In the genomic region with DNA sequence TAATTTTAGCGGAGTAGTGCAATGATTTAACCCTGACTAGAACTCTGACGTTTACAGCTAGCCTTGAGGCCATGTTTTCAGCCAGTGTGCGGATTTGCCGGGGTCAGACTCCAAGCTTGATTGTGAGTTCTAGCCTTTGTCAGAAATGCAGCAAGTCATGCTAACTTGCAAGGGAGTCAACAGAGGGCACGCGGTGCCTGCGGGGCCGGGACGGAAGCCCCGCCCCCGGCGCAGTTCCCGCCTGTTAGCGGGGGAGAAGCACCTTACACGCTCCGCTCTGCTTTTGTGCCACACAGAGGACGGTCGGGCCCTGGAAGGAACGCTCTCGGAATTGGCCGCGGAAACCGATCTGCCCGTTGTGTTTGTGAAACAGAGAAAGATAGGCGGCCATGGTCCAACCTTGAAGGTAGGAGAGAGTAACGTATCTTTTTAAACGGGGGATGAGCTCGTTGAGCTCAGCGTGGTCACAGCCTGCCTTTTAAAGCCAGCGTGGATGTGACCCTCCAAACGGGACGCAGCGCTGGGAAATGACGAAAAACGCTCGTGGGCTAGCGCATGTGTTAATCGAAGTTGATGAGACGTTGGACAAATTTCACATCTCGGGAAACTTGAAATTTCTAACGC, we compare ENCODE assay signal across 1 cellular context.
TF ChIP-seq lines count a peak whose summit lies in the region.

No MANE protein-coding gene starts in this region.

TF ChIP-seq in HEK293, 187 proteins besides CTCF, POLR2A, EP300 and RAD21 (continued from another document and continues in another):
- 0 out of 2 replicates have a peak, but pooled peaks have one; percentile 29 for TF ChIP-seq EGR2 (tag by site-specific recombination; IDR thresholded peaks at IDR 0.05; ENCODE audit: low read depth)
- TF ChIP-seq ZNF623 (tag by site-specific recombination; IDR thresholded peaks at IDR 0.05), result 0 out of 2 replicates have a peak, but pooled peaks have one; percentile 13
- TF ChIP-seq ZNF610 (tag by site-specific recombination; IDR thresholded peaks at IDR 0.05; ENCODE audit: borderline replicate concordance), result peak; percentile 90
- peak; percentile 96 for TF ChIP-seq ZNF600 (tag by site-specific recombination; IDR thresholded peaks at IDR 0.05)
- no peak for TF ChIP-seq ZNF391 (tag by site-specific recombination; IDR thresholded peaks at IDR 0.05; ENCODE audit: borderline replicate concordance, low read depth)
- no peak for TF ChIP-seq ZNF777 (tag by site-specific recombination; IDR thresholded peaks at IDR 0.05; ENCODE audit: borderline replicate concordance)
- TF ChIP-seq ZNF24 (tag by site-specific recombination; IDR thresholded peaks at IDR 0.05), result peak; percentile 55; the same call in 1 of the 2 replicates
- TF ChIP-seq, protein P1, sequence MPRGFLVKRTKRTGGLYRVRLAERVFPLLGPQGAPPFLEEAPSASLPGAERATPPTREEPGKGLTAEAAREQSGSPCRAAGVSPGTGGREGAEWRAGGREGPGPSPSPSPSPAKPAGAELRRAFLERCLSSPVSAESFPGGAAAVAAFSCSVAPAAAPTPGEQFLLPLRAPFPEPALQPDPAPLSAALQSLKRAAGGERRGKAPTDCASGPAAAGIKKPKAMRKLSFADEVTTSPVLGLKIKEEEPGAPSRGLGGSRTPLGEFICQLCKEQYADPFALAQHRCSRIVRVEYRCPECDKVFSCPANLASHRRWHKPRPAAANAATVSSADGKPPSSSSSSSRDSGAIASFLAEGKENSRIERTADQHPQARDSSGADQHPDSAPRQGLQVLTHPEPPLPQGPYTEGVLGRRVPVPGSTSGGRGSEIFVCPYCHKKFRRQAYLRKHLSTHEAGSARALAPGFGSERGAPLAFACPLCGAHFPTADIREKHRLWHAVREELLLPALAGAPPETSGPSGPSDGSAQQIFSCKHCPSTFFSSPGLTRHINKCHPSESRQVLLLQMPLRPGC (tag by site-specific recombination; IDR thresholded peaks at IDR 0.05), result peak; percentile 71
- peak; percentile 66 for TF ChIP-seq ZBTB48 (tag by site-specific recombination; IDR thresholded peaks at IDR 0.05)
- TF ChIP-seq GLIS1 (tag by site-specific recombination; IDR thresholded peaks at IDR 0.05), result peak; percentile 61; the same call in 1 of the 2 replicates
- no peak for TF ChIP-seq ZNF785 (tag by site-specific recombination; IDR thresholded peaks at IDR 0.05)
- TF ChIP-seq, protein P2, sequence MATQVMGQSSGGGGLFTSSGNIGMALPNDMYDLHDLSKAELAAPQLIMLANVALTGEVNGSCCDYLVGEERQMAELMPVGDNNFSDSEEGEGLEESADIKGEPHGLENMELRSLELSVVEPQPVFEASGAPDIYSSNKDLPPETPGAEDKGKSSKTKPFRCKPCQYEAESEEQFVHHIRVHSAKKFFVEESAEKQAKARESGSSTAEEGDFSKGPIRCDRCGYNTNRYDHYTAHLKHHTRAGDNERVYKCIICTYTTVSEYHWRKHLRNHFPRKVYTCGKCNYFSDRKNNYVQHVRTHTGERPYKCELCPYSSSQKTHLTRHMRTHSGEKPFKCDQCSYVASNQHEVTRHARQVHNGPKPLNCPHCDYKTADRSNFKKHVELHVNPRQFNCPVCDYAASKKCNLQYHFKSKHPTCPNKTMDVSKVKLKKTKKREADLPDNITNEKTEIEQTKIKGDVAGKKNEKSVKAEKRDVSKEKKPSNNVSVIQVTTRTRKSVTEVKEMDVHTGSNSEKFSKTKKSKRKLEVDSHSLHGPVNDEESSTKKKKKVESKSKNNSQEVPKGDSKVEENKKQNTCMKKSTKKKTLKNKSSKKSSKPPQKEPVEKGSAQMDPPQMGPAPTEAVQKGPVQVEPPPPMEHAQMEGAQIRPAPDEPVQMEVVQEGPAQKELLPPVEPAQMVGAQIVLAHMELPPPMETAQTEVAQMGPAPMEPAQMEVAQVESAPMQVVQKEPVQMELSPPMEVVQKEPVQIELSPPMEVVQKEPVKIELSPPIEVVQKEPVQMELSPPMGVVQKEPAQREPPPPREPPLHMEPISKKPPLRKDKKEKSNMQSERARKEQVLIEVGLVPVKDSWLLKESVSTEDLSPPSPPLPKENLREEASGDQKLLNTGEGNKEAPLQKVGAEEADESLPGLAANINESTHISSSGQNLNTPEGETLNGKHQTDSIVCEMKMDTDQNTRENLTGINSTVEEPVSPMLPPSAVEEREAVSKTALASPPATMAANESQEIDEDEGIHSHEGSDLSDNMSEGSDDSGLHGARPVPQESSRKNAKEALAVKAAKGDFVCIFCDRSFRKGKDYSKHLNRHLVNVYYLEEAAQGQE (tag by site-specific recombination; IDR thresholded peaks at IDR 0.05), result no peak
- TF ChIP-seq ZNF558 (tag by site-specific recombination; IDR thresholded peaks at IDR 0.05), result no peak
- TF ChIP-seq, protein P3, sequence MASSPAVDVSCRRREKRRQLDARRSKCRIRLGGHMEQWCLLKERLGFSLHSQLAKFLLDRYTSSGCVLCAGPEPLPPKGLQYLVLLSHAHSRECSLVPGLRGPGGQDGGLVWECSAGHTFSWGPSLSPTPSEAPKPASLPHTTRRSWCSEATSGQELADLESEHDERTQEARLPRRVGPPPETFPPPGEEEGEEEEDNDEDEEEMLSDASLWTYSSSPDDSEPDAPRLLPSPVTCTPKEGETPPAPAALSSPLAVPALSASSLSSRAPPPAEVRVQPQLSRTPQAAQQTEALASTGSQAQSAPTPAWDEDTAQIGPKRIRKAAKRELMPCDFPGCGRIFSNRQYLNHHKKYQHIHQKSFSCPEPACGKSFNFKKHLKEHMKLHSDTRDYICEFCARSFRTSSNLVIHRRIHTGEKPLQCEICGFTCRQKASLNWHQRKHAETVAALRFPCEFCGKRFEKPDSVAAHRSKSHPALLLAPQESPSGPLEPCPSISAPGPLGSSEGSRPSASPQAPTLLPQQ (tag by site-specific recombination; IDR thresholded peaks at IDR 0.05), result peak; percentile 85
- TF ChIP-seq, protein P4, sequence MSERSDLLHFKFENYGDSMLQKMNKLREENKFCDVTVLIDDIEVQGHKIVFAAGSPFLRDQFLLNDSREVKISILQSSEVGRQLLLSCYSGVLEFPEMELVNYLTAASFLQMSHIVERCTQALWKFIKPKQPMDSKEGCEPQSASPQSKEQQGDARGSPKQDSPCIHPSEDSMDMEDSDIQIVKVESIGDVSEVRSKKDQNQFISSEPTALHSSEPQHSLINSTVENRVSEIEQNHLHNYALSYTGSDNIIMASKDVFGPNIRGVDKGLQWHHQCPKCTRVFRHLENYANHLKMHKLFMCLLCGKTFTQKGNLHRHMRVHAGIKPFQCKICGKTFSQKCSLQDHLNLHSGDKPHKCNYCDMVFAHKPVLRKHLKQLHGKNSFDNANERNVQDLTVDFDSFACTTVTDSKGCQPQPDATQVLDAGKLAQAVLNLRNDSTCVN (tag by site-specific recombination; optimal IDR thresholded peaks at IDR 0.05), result peak; percentile 67
- TF ChIP-seq REPIN1 (tag by site-specific recombination; IDR thresholded peaks at IDR 0.05; ENCODE audit: low read depth), result no peak
- TF ChIP-seq ZBTB21 (tag by site-specific recombination; IDR thresholded peaks at IDR 0.05), result 0 out of 2 replicates have a peak, but pooled peaks have one; percentile 30
- peak; percentile 86; the same call in 1 of the 2 replicates for TF ChIP-seq TRIM28 (IDR thresholded peaks at IDR 0.05; ENCODE audit: borderline replicate concordance, low read length)
- TF ChIP-seq, protein P5, sequence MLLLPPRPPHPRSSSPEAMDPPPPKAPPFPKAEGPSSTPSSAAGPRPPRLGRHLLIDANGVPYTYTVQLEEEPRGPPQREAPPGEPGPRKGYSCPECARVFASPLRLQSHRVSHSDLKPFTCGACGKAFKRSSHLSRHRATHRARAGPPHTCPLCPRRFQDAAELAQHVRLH (tag by site-specific recombination; IDR thresholded peaks at IDR 0.05), result peak; percentile 40; the same call in 1 of the 2 replicates
- no peak for TF ChIP-seq ZNF585B (tag by site-specific recombination; IDR thresholded peaks at IDR 0.05)
- TF ChIP-seq ZNF248 (tag by site-specific recombination; IDR thresholded peaks at IDR 0.05), result no peak
- no peak for TF ChIP-seq GLI4 (tag by site-specific recombination; IDR thresholded peaks at IDR 0.05)
- TF ChIP-seq ZNF394 (tag by site-specific recombination; IDR thresholded peaks at IDR 0.05; ENCODE audit: borderline replicate concordance), result peak; percentile 96
- no peak for TF ChIP-seq ZNF214 (tag by site-specific recombination; IDR thresholded peaks at IDR 0.05; ENCODE audit: borderline replicate concordance)
- no peak for TF ChIP-seq ZNF302 (tag by site-specific recombination; IDR thresholded peaks at IDR 0.05; ENCODE audit: low read depth)
- TF ChIP-seq ZNF2 (tag by site-specific recombination; IDR thresholded peaks at IDR 0.05), result peak; percentile 75
- TF ChIP-seq ZFP69B (tag by site-specific recombination; IDR thresholded peaks at IDR 0.05), result 0 out of 2 replicates have a peak, but pooled peaks have one; percentile 75
- TF ChIP-seq ZFP37 (tag by site-specific recombination; IDR thresholded peaks at IDR 0.05), result peak; percentile 81; the same call in 1 of the 2 replicates
- TF ChIP-seq ZNF596 (tag by site-specific recombination; IDR thresholded peaks at IDR 0.05), result peak; percentile 38
- TF ChIP-seq, protein P6, sequence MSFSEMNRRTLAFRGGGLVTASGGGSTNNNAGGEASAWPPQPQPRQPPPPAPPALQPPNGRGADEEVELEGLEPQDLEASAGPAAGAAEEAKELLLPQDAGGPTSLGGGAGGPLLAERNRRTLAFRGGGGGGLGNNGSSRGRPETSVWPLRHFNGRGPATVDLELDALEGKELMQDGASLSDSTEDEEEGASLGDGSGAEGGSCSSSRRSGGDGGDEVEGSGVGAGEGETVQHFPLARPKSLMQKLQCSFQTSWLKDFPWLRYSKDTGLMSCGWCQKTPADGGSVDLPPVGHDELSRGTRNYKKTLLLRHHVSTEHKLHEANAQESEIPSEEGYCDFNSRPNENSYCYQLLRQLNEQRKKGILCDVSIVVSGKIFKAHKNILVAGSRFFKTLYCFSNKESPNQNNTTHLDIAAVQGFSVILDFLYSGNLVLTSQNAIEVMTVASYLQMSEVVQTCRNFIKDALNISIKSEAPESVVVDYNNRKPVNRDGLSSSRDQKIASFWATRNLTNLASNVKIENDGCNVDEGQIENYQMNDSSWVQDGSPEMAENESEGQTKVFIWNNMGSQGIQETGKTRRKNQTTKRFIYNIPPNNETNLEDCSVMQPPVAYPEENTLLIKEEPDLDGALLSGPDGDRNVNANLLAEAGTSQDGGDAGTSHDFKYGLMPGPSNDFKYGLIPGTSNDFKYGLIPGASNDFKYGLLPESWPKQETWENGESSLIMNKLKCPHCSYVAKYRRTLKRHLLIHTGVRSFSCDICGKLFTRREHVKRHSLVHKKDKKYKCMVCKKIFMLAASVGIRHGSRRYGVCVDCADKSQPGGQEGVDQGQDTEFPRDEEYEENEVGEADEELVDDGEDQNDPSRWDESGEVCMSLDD (tag by site-specific recombination; IDR thresholded peaks at IDR 0.05), result no peak
- peak; percentile 69; the same call in 1 of the 2 replicates for TF ChIP-seq KLF10 (tag by site-specific recombination; IDR thresholded peaks at IDR 0.05)
- peak; percentile 71; the same call in 1 of the 2 replicates for TF ChIP-seq KLF8 (tag by site-specific recombination; IDR thresholded peaks at IDR 0.05)
- TF ChIP-seq, protein P7, sequence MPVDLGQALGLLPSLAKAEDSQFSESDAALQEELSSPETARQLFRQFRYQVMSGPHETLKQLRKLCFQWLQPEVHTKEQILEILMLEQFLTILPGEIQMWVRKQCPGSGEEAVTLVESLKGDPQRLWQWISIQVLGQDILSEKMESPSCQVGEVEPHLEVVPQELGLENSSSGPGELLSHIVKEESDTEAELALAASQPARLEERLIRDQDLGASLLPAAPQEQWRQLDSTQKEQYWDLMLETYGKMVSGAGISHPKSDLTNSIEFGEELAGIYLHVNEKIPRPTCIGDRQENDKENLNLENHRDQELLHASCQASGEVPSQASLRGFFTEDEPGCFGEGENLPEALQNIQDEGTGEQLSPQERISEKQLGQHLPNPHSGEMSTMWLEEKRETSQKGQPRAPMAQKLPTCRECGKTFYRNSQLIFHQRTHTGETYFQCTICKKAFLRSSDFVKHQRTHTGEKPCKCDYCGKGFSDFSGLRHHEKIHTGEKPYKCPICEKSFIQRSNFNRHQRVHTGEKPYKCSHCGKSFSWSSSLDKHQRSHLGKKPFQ (tag by site-specific recombination; IDR thresholded peaks at IDR 0.05), result 0 out of 2 replicates have a peak, but pooled peaks have one; percentile 10
- peak; percentile 94 for TF ChIP-seq ZNF660 (tag by site-specific recombination; IDR thresholded peaks at IDR 0.05)
- no peak for TF ChIP-seq BCL11A (tag by site-specific recombination; IDR thresholded peaks at IDR 0.05; ENCODE audit: low read depth)
- TF ChIP-seq ZSCAN30 (tag by site-specific recombination; IDR thresholded peaks at IDR 0.05), result peak; percentile 92
- no peak for TF ChIP-seq HOXA7 (CRISPR knock-in tag; IDR thresholded peaks at IDR 0.05; ENCODE audit: borderline replicate concordance)
- TF ChIP-seq GLIS2 (tag by site-specific recombination; IDR thresholded peaks at IDR 0.05), result peak; percentile 62
- TF ChIP-seq, protein P8, sequence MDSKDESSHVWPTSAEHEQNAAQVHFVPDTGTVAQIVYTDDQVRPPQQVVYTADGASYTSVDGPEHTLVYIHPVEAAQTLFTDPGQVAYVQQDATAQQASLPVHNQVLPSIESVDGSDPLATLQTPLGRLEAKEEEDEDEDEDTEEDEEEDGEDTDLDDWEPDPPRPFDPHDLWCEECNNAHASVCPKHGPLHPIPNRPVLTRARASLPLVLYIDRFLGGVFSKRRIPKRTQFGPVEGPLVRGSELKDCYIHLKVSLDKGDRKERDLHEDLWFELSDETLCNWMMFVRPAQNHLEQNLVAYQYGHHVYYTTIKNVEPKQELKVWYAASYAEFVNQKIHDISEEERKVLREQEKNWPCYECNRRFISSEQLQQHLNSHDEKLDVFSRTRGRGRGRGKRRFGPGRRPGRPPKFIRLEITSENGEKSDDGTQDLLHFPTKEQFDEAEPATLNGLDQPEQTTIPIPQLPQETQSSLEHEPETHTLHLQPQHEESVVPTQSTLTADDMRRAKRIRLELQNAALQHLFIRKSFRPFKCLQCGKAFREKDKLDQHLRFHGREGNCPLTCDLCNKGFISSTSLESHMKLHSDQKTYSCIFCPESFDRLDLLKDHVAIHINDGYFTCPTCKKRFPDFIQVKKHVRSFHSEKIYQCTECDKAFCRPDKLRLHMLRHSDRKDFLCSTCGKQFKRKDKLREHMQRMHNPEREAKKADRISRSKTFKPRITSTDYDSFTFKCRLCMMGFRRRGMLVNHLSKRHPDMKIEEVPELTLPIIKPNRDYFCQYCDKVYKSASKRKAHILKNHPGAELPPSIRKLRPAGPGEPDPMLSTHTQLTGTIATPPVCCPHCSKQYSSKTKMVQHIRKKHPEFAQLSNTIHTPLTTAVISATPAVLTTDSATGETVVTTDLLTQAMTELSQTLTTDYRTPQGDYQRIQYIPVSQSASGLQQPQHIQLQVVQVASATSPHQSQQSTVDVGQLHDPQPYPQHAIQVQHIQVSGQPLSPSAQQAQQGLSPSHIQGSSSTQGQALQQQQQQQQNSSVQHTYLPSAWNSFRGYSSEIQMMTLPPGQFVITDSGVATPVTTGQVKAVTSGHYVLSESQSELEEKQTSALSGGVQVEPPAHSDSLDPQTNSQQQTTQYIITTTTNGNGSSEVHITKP (tag by site-specific recombination; IDR thresholded peaks at IDR 0.05), result peak; percentile 52; the same call in 1 of the 2 replicates
- peak; percentile 68 for TF ChIP-seq ZNF366 (tag by site-specific recombination; conservative IDR thresholded peaks at IDR 0.05)
- TF ChIP-seq KLF9 (tag by site-specific recombination; IDR thresholded peaks at IDR 0.05; ENCODE audit: low read depth), result peak; percentile 69
- peak; percentile 84 for TF ChIP-seq SP7 (tag by site-specific recombination; IDR thresholded peaks at IDR 0.05)
- TF ChIP-seq ZNF76 (tag by site-specific recombination; IDR thresholded peaks at IDR 0.05; ENCODE audit: borderline replicate concordance, low read depth), result peak; percentile 37; the same call in 1 of the 2 replicates
- TF ChIP-seq MEIS1 (CRISPR knock-in tag; IDR thresholded peaks at IDR 0.05; ENCODE audit: borderline replicate concordance), result no peak
- TF ChIP-seq ZBTB20 (tag by site-specific recombination; IDR thresholded peaks at IDR 0.05), result peak; percentile 73; the same call in 1 of the 2 replicates
- TF ChIP-seq ZNF654 (tag by site-specific recombination; IDR thresholded peaks at IDR 0.05; ENCODE audit: low read depth), result no peak; the same call in 1 of the 2 replicates
